8 cellular contexts compared by ENCODE assay signal in the genomic region with DNA sequence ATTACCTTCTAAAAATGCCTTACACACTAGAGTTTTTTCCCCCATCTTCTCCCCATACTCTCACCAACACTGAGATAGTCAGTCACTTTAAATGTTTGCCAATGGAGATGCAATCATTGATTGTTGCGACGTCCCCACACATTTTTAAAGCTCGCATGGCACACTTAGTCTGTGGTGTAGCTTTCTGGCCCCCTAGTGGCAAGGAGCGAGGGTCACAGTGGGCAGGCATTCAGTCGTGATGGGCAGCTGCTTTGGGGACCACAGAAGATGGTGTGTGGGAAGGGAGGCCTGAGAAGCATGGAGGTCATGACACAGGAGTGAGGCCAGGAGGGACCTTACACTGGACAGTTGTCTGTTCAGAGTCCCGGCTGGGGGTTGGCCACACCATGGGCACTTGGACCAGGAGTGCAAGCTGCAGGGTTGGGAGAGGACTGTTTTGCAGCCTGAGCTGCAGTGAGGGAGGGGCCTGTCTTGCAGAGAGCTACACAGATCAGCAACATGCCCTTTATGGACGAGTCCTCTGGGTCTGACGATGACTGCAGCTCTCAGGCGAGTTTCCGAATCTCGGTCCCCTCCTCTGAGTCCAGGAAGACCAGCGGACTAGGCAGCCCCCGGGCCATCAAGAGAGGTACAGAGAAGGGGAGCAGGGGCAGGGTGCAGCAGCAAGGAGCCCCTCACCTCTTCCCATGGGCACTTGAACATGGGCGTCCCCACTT. TPM values are rescaled to one million over a fixed set of nuclear protein-coding genes. Genes with fewer than 3 reads are reported as not detected.
DNase-seq lines count a peak whose midpoint lies in the region; ATAC-seq, FAIRE-seq and TF ChIP-seq lines count a peak whose summit lies in the region.

No MANE protein-coding gene starts in this region.

- no peaks in the 10 kb centered on the region for H3K36me3 Mint-ChIP-seq in osteocyte (ENCODE audit: unreplicated experiment)

- no peak overlapping the region for H3K27ac Mint-ChIP-seq in osteocyte (ENCODE audit: unreplicated experiment)

- no peak overlapping the region for H3K4me3 Mint-ChIP-seq in osteocyte (ENCODE audit: unreplicated experiment)

- FAIRE-seq in HTR-8/SVneo (lab: Jason Lieb, UNC), result peak; percentile 100

- H3K4me1 Mint-ChIP-seq in osteocyte (ENCODE audit: unreplicated experiment), result no peaks in the 10 kb centered on the region

- H3K36me3 ChIP-seq in thoracic aorta, result no peaks in the 10 kb centered on the region

- TF ChIP-seq CTCF in foreskin fibroblast (IDR thresholded peaks at IDR 0.05; ENCODE audit: low read depth, low read length) (peak; percentile 91), osteocyte (IDR thresholded peaks at IDR 0.05) (peak; percentile 86), thoracic aorta (IDR thresholded peaks at IDR 0.05) (peak; percentile 79)

- no peaks in the 10 kb centered on the region for H3K9me3 Mint-ChIP-seq in osteocyte (ENCODE audit: unreplicated experiment)

- ATAC-seq in thoracic aorta (ENCODE audit: insufficient number of reproducible peaks, low FRiP score, low read depth), result no peak

- H3K4me3 ChIP-seq in foreskin fibroblast (ENCODE audit: low read depth in 1 of 2, low read length in 2 of 2), result no peak overlapping the region
- no peak overlapping the region for H3K4me3 ChIP-seq in thoracic aorta

- H3K9me3 ChIP-seq in thoracic aorta, result no peaks in the 10 kb centered on the region

- peak; percentile 26 for DNase-seq in NK-92 treated with Interleukin-12 subunit alpha and Interleukin-12 subunit beta, amount 100 ng/mL, for 24 hours (lab: John Stamatoyannopoulos, UW)
- DNase-seq in NK-92 (lab: John Stamatoyannopoulos, UW; ENCODE audit: unreplicated experiment) (no peak), HTR-8/SVneo (ENCODE audit: insufficient read length, low spot score) (peak; percentile 98), RPMI7951 (ENCODE audit: low read depth) (peak; percentile 45), foreskin fibroblast (peak; percentile 36 to 82), osteocyte (ENCODE audit: extremely low spot score, unreplicated experiment) (no peak), thoracic aorta (ENCODE audit: low spot score) (no peak)
- peak; percentile 43 to 50 for DNase-seq in activated T-helper 1 cell treated with anti-CD3 and anti-CD28 coated beads, Interleukin-2, amount 50 U/mL, for 16 hours (ENCODE audit: low read depth in 1 of 2, low spot score in 1 of 2)

- H3K27me3 Mint-ChIP-seq in osteocyte (ENCODE audit: unreplicated experiment), result peaks cover 6% of the 10 kb centered on the region

- no peak overlapping the region for H3K27ac ChIP-seq in thoracic aorta

- H3K27me3 ChIP-seq in thoracic aorta (replicated peaks; ENCODE audit: insufficient read depth), result no peaks in the 10 kb centered on the region

- H3K4me1 ChIP-seq in thoracic aorta (ENCODE audit: control insufficient read depth in 1 of 2, low read depth in 2 of 2), result no peaks in the 10 kb centered on the region

RNA-seq across cellular contexts. Expression of a gene that starts 28.6 kb away (rescaled TPM):
- 18.5 and 20.9 TPM in 2 replicates for total RNA-seq in RPMI7951 (2014; rRNA removed; shearing (Covaris generic))
- total RNA-seq in osteocyte (18.3 and 20.6 TPM in 2 replicates), thoracic aorta (10 to 100 TPM; 32.7 to 34.5 TPM)

RNA-seq across cellular contexts. Expression of a gene that starts 38.3 kb away (rescaled TPM):
- total RNA-seq in RPMI7951 (2014; rRNA removed; shearing (Covaris generic)), result 2.3 and 2.6 TPM in 2 replicates
- total RNA-seq in osteocyte, result 0.50 and 1.0 TPM in 2 replicates
- 1 to 10 TPM; 1.4 to 3.8 TPM for total RNA-seq in thoracic aorta

RNA-seq across cellular contexts. Expression of a gene that starts 48.3 kb away (rescaled TPM):
- 16.0 and 21.9 TPM in 2 replicates for total RNA-seq in RPMI7951 (2014; rRNA removed; shearing (Covaris generic))
- total RNA-seq in osteocyte (3.2 and 4.2 TPM in 2 replicates), thoracic aorta (10 to 100 TPM in 1 of 2 donors, 1 to 10 TPM in 1; 2.8 to 12.5 TPM)

Comparison
In these comparisons a context has a peak if more than half of its experiments do, and no peak if none do; other contexts are left out.
1. DNase-seq: peak in NK-92 treated with Interleukin-12 subunit alpha and Interleukin-12 subunit beta, amount 100 ng/mL, for 24 hours (single experiment), HTR-8/SVneo (single experiment), RPMI7951 (single experiment), activated T-helper 1 cell treated with anti-CD3 and anti-CD28 coated beads, Interleukin-2, amount 50 U/mL, for 16 hours (2 of 2) and foreskin fibroblast (2 of 2); none in NK-92 (single experiment), osteocyte (single experiment) and thoracic aorta (single experiment).
2. Peak in every context shown above with its lines, with median percentiles within 50 percentile points of each other: CTCF ChIP-seq.